ENCODE assay signal across 10 cellular contexts in the genomic region with DNA sequence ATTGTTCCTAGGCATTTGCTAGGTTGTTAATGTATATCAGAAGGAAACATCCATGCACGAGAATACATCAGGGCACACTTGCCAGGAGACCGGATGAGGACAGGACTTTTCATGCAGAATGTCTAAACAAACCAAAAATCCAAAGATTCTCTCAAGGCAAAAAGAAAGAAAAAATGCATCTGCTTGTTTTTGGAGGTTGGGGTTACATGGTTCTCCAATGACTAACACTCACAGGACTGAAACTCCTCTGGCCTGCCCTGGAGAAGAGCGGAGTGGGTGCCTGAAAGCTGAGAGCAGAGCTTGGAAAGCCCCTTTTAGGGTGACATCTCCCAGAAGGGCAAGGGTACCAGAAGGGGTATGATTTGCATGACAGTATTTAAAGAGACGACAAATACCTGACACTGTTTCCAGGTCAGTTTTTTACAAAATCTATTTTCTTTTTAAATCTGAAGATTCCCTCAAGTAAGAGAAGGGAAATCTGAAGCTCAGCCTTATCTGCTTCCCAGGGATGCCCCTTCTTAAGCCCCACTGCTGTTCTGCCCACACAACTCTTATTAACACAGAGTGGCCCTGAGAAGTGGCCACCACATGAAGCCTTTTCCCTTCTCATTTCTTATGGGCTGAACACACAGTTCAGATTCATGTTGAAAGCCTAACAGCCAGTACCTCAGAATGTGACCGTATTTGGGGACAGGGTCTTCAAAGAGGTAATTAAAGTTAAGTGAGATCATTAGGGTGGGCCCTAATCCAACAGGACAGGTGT.
DNase-seq lines count a peak whose midpoint lies in the region; ATAC-seq lines count a peak whose summit lies in the region.
"Had no signal": no experiment of that assay in that cellular context is flagged by ENCODE, and none has a peak within 500 bp of the region (broad histone marks: within the 10 kb centered on the region; RNA-seq: fewer than 3 reads in every experiment).

No MANE protein-coding gene starts in this region.

- no peaks in the 10 kb centered on the region for H3K27me3 Mint-ChIP-seq in activated T-cell treated with anti-CD3 and anti-CD28 coated beads, Interleukin-2, amount 50 U/mL, for 24 hours
- H3K27me3 Mint-ChIP-seq in activated T-helper 17 cell treated with anti-CD3 and anti-CD28 coated beads, Interleukin-2, amount 50 U/mL, for 72 hours, result no peaks in the 10 kb centered on the region
- H3K27me3 Mint-ChIP-seq in stimulated activated naive B cell treated with anti-CD40 and anti-IgM and Interleukin-4, amounts not matched to agents 10 μg/mL and 1 μg/mL and 100 μg/mL, for 72 hours, result no peaks in the 10 kb centered on the region
- no peaks in the 10 kb centered on the region for H3K27me3 Mint-ChIP-seq in CD4-positive, alpha-beta memory T cell

- in situ Hi-C loops in G401 (cut with HindIII; ENCODE audit: low sequenced_read_pairs), result no loop called here

- intact Hi-C loops in CD4-positive, alpha-beta memory T cell (cut with micrococcal nuclease), result no loop called here

- peak overlapping the region; percentile 26 for H3K27ac Mint-ChIP-seq in activated T-cell treated with anti-CD3 and anti-CD28 coated beads, Interleukin-2, amount 50 U/mL, for 24 hours
- peak overlapping the region; percentile 86 for H3K27ac Mint-ChIP-seq in activated T-helper 17 cell treated with anti-CD3 and anti-CD28 coated beads, Interleukin-2, amount 50 U/mL, for 72 hours
- peak overlapping the region; percentile 95 for H3K27ac Mint-ChIP-seq in stimulated activated naive B cell treated with anti-CD40 and anti-IgM and Interleukin-4, amounts not matched to agents 10 μg/mL and 1 μg/mL and 100 μg/mL, for 72 hours
- peak overlapping the region in 2 of 7 donors; percentile 15 to 46 for H3K27ac Mint-ChIP-seq in CD4-positive, alpha-beta memory T cell
- H3K27ac Mint-ChIP-seq: CD8-positive, alpha-beta T cell had no signal

- H3K4me3 Mint-ChIP-seq in activated T-cell treated with anti-CD3 and anti-CD28 coated beads, Interleukin-2, amount 50 U/mL, for 24 hours, result no peak overlapping the region
- H3K4me3 Mint-ChIP-seq in activated T-helper 17 cell treated with anti-CD3 and anti-CD28 coated beads, Interleukin-2, amount 50 U/mL, for 72 hours, result peak overlapping the region; percentile 27
- peak overlapping the region; percentile 1 to 55 for H3K4me3 Mint-ChIP-seq in stimulated activated naive B cell treated with anti-CD40 and anti-IgM and Interleukin-4, amounts not matched to agents 10 μg/mL and 1 μg/mL and 100 μg/mL, for 72 hours
- H3K4me3 Mint-ChIP-seq in CD4-positive, alpha-beta memory T cell, result no peak overlapping the region
- H3K4me3 Mint-ChIP-seq: CD8-positive, alpha-beta T cell had no signal

- H3K27me3 ChIP-seq in CD4-positive, alpha-beta memory T cell (ENCODE audit: insufficient read depth, low read length), result no peaks in the 10 kb centered on the region

- H3K9me3 ChIP-seq in CD4-positive, alpha-beta memory T cell (ENCODE audit: control insufficient read depth in 1 of 2, low read length in 2 of 2), result no peaks in the 10 kb centered on the region
- H3K9me3 ChIP-seq: mucosa of descending colon had no signal

- H3K27ac ChIP-seq in CD4-positive, alpha-beta memory T cell (ENCODE audit: low read depth, low read length), result no peak overlapping the region

- CTCF ChIA-PET in CD4-positive, alpha-beta memory T cell (lab: Charles Lee; ENCODE audit: partially characterized antibody), result no interaction called here

- POLR2A ChIA-PET in CD4-positive, alpha-beta memory T cell (lab: Charles Lee; ENCODE audit: partially characterized antibody), result no interaction called here

- ATAC-seq in HG02938 (IDR thresholded peaks at IDR 0.05; ENCODE audit: unreplicated experiment), result peak; percentile 75
- peak; percentile 88 for ATAC-seq in activated T-helper 17 cell treated with anti-CD3 and anti-CD28 coated beads, Interleukin-2, amount 50 U/mL, for 72 hours (replicated peaks)
- peak; percentile 99 to 100 for ATAC-seq in stimulated activated naive B cell treated with anti-CD40 and anti-IgM and Interleukin-4, amounts not matched to agents 10 μg/mL and 1 μg/mL and 100 μg/mL, for 72 hours (replicated peaks)
- ATAC-seq: CD8-positive, alpha-beta T cell; mucosa of descending colon had no signal

- DNase-seq in activated T-cell treated with anti-CD3 and anti-CD28 coated beads, Interleukin-2, amount 50 U/mL, for 24 hours, result no peak
- DNase-seq in activated T-cell treated with anti-CD3 and anti-CD28 coated beads, Interleukin-2, amount 50 U/mL, for 1 hour, result no peak
- DNase-seq in stimulated activated naive B cell treated with anti-CD40 and anti-IgM and Interleukin-4, amounts not matched to agents 10 μg/mL and 1 μg/mL and 100 μg/mL, for 72 hours, result peak; percentile 70
- DNase-seq in nucleus accumbens (lab: John Stamatoyannopoulos, UW) (no peak), G401 (ENCODE audit: low spot score) (no peak)
- no peak for DNase-seq in CD4-positive, alpha-beta memory T cell
- DNase-seq: CD8-positive, alpha-beta T cell; mucosa of descending colon had no signal

- no peak overlapping the region for H3K4me3 ChIP-seq in CD4-positive, alpha-beta memory T cell (ENCODE audit: low read length in 2 of 2)
- H3K4me3 ChIP-seq: mucosa of descending colon had no signal

- no peaks in the 10 kb centered on the region for H3K9me3 Mint-ChIP-seq in activated T-cell treated with anti-CD3 and anti-CD28 coated beads, Interleukin-2, amount 50 U/mL, for 24 hours
- H3K9me3 Mint-ChIP-seq in activated T-helper 17 cell treated with anti-CD3 and anti-CD28 coated beads, Interleukin-2, amount 50 U/mL, for 72 hours, result no peaks in the 10 kb centered on the region
- H3K9me3 Mint-ChIP-seq in stimulated activated naive B cell treated with anti-CD40 and anti-IgM and Interleukin-4, amounts not matched to agents 10 μg/mL and 1 μg/mL and 100 μg/mL, for 72 hours, result peaks cover 0 to 2% of the 10 kb centered on the region in 2 donors
- H3K9me3 Mint-ChIP-seq in CD4-positive, alpha-beta memory T cell, result no peaks in the 10 kb centered on the region
- H3K9me3 Mint-ChIP-seq: CD8-positive, alpha-beta T cell had no signal

- peaks cover 56% of the 10 kb centered on the region for H3K36me3 Mint-ChIP-seq in activated T-cell treated with anti-CD3 and anti-CD28 coated beads, Interleukin-2, amount 50 U/mL, for 24 hours (ENCODE audit: low read depth)
- H3K36me3 Mint-ChIP-seq in activated T-helper 17 cell treated with anti-CD3 and anti-CD28 coated beads, Interleukin-2, amount 50 U/mL, for 72 hours (ENCODE audit: low read depth), result peaks cover 40% of the 10 kb centered on the region
- H3K36me3 Mint-ChIP-seq in stimulated activated naive B cell treated with anti-CD40 and anti-IgM and Interleukin-4, amounts not matched to agents 10 μg/mL and 1 μg/mL and 100 μg/mL, for 72 hours, result peaks cover 10 to 35% of the 10 kb centered on the region in 2 donors
- H3K36me3 Mint-ChIP-seq in CD4-positive, alpha-beta memory T cell, result peaks cover 48 to 55% of the 10 kb centered on the region in 2 donors

- no peaks in the 10 kb centered on the region for H3K36me3 ChIP-seq in CD4-positive, alpha-beta memory T cell (ENCODE audit: insufficient read depth, low read length)

- no peaks in the 10 kb centered on the region for H3K4me1 ChIP-seq in CD4-positive, alpha-beta memory T cell (ENCODE audit: insufficient read depth, low read length)

- H3K4me1 Mint-ChIP-seq in activated T-cell treated with anti-CD3 and anti-CD28 coated beads, Interleukin-2, amount 50 U/mL, for 24 hours (ENCODE audit: low read depth), result peaks cover 14% of the 10 kb centered on the region
- peaks cover 14% of the 10 kb centered on the region for H3K4me1 Mint-ChIP-seq in activated T-helper 17 cell treated with anti-CD3 and anti-CD28 coated beads, Interleukin-2, amount 50 U/mL, for 72 hours
- peaks cover 25 to 38% of the 10 kb centered on the region in 2 donors for H3K4me1 Mint-ChIP-seq in stimulated activated naive B cell treated with anti-CD40 and anti-IgM and Interleukin-4, amounts not matched to agents 10 μg/mL and 1 μg/mL and 100 μg/mL, for 72 hours
- H3K4me1 Mint-ChIP-seq in CD4-positive, alpha-beta memory T cell, result peaks cover 6 to 11% (median 7%) of the 10 kb centered on the region in 4 donors

Comparison
In these comparisons a context has a peak if more than half of its experiments do, and no peak if none do; other contexts are left out.
1. H3K4me3 Mint-ChIP-seq: peak in activated T-helper 17 cell treated with anti-CD3 and anti-CD28 coated beads, Interleukin-2, amount 50 U/mL, for 72 hours (single experiment) and stimulated activated naive B cell treated with anti-CD40 and anti-IgM and Interleukin-4, amounts not matched to agents 10 μg/mL and 1 μg/mL and 100 μg/mL, for 72 hours (2 of 2); none in activated T-cell treated with anti-CD3 and anti-CD28 coated beads, Interleukin-2, amount 50 U/mL, for 24 hours (single experiment) and CD4-positive, alpha-beta memory T cell (0 of 8).
2. Peak in every context shown above with its lines, with median percentiles within 50 percentile points of each other: ATAC-seq.